In genomic region chr15:76861815-76862397, GRCh38 we compare ENCODE assay signal across 1 cellular context.
TF ChIP-seq lines count a peak whose summit lies in the region.

No MANE protein-coding gene starts in this region.

TF ChIP-seq in HEK293, 187 proteins besides CTCF, POLR2A, EP300 and RAD21 (continued from another document):
- TF ChIP-seq PRDM6 (tag by site-specific recombination; IDR thresholded peaks at IDR 0.05) (peak; percentile 65), ZNF843 (tag by site-specific recombination; IDR thresholded peaks at IDR 0.05) (0 out of 2 replicates have a peak, but pooled peaks have one; percentile 56), ZIC2 (tag by site-specific recombination; IDR thresholded peaks at IDR 0.05) (peak; percentile 26; the same call in 1 of the 2 replicates), KLF1 (tag by site-specific recombination; IDR thresholded peaks at IDR 0.05) (peak; percentile 60), FEZF1 (tag by site-specific recombination; IDR thresholded peaks at IDR 0.05) (peak; percentile 47), ZNF610 (tag by site-specific recombination; IDR thresholded peaks at IDR 0.05; ENCODE audit: borderline replicate concordance) (peak; percentile 40; the same call in 1 of the 2 replicates), ZNF112 (tag by site-specific recombination; IDR thresholded peaks at IDR 0.05) (no peak), ZNF335 (tag by site-specific recombination; conservative IDR thresholded peaks at IDR 0.05) (peak; percentile 30; the same call in 1 of the 2 replicates), MZF1 (tag by site-specific recombination; IDR thresholded peaks at IDR 0.05; ENCODE audit: borderline replicate concordance) (peak; percentile 97), GLIS1 (tag by site-specific recombination; IDR thresholded peaks at IDR 0.05) (peak; percentile 6; the same call in 1 of the 2 replicates), ZNF16 (tag by site-specific recombination; IDR thresholded peaks at IDR 0.05; ENCODE audit: low read depth) (no peak)
